ENCODE assay signal across 8 cellular contexts in genomic region chr12:9049520-9050133, GRCh38.
DNase-seq lines count a peak whose midpoint lies in the region; TF ChIP-seq lines count a peak whose summit lies in the region.

No MANE protein-coding gene starts in this region.

- no peak overlapping the region for H3K4me3 ChIP-seq in NB4 (ENCODE audit: low read depth, low read length)
- H3K4me3 ChIP-seq in astrocyte of the cerebellum (ENCODE audit: low read depth, low read length): no peak overlapping the region

- intact Hi-C loops in activated naive CD4-positive, alpha-beta T cell treated with anti-CD3 and anti-CD28 coated beads for 36 hours (cut with micrococcal nuclease): loop anchor here (1.0 kb wide), 7 partner anchors 99 to 505 kb away; no protein-coding TSS in a partner anchor

- CTCF ChIA-PET in activated naive CD4-positive, alpha-beta T cell treated with anti-CD3 and anti-CD28 coated beads for 36 hours (lab: Charles Lee): interaction anchor here (0.5 to 4.1 kb wide), 59 partner anchors 9 to 505 kb away, joined by 3 to 51 read pairs (median 4); partner anchors contain the start of genes A2ML1, KLRG1 and M6PR

- H3K27ac Mint-ChIP-seq in activated naive CD4-positive, alpha-beta T cell treated with anti-CD3 and anti-CD28 coated beads for 36 hours: no peak overlapping the region
- H3K27ac Mint-ChIP-seq in type B pancreatic cell: no peak overlapping the region

- in situ Hi-C loops in astrocyte of the cerebellum (cut with HindIII; ENCODE audit: low sequenced_read_pairs): no loop called here

- H3K36me3 Mint-ChIP-seq in activated naive CD4-positive, alpha-beta T cell treated with anti-CD3 and anti-CD28 coated beads for 36 hours (ENCODE audit: low read depth): no peaks in the 10 kb centered on the region
- peaks cover 6% of the 10 kb centered on the region for H3K36me3 Mint-ChIP-seq in type B pancreatic cell

- TF ChIP-seq POLR2A in NB4 (IDR thresholded peaks at IDR 0.05; ENCODE audit: extremely low read depth, insufficient read length): no peak

- no peaks in the 10 kb centered on the region for H3K27me3 Mint-ChIP-seq in activated naive CD4-positive, alpha-beta T cell treated with anti-CD3 and anti-CD28 coated beads for 36 hours (ENCODE audit: low read depth)
- H3K27me3 Mint-ChIP-seq in type B pancreatic cell: peaks cover 7% of the 10 kb centered on the region

- H3K9me3 Mint-ChIP-seq in activated naive CD4-positive, alpha-beta T cell treated with anti-CD3 and anti-CD28 coated beads for 36 hours: peaks cover 1% of the 10 kb centered on the region
- no peaks in the 10 kb centered on the region for H3K9me3 Mint-ChIP-seq in type B pancreatic cell

- no peak overlapping the region for H3K4me3 Mint-ChIP-seq in activated naive CD4-positive, alpha-beta T cell treated with anti-CD3 and anti-CD28 coated beads for 36 hours
- no peak overlapping the region for H3K4me3 Mint-ChIP-seq in type B pancreatic cell

- TF ChIP-seq CTCF in NB4 (IDR thresholded peaks at IDR 0.05; ENCODE audit: low read depth, low read length) (peak; percentile 22), astrocyte of the cerebellum (IDR thresholded peaks at IDR 0.05; ENCODE audit: low read depth, low read length, missing control alignments) (peak; percentile 47), type B pancreatic cell (conservative IDR thresholded peaks at IDR 0.05) (peak; percentile 80)

- DNase-seq in activated naive CD4-positive, alpha-beta T cell treated with anti-CD3 and anti-CD28 coated beads for 36 hours: peak; percentile 33
- DNase-seq in activated naive CD4-positive, alpha-beta T cell treated with Interleukin-2 at 50 U/mL for 16 hours: no peak
- peak; percentile 65 for DNase-seq in NB4 (ENCODE audit: low read depth)
- peak; percentile 41 for DNase-seq in astrocyte of the cerebellum (ENCODE audit: low read depth)
- peak; percentile 55 for DNase-seq in iris pigment epithelial cell (ENCODE audit: low read depth)
- no peak for DNase-seq in type B pancreatic cell (ENCODE audit: extremely low spot score, unreplicated experiment)
- DNase-seq in GM19240 (ENCODE audit: insufficient read length, low spot score): no peak
- DNase-seq in putamen (ENCODE audit: low spot score): no peak

- H3K4me1 Mint-ChIP-seq in activated naive CD4-positive, alpha-beta T cell treated with anti-CD3 and anti-CD28 coated beads for 36 hours (ENCODE audit: low read depth): peaks cover 11% of the 10 kb centered on the region
- no peaks in the 10 kb centered on the region for H3K4me1 Mint-ChIP-seq in type B pancreatic cell (ENCODE audit: unreplicated experiment)

Comparison
In these comparisons a context has a peak if more than half of its experiments do, and no peak if none do; other contexts are left out.
1. DNase-seq: peak in activated naive CD4-positive, alpha-beta T cell treated with anti-CD3 and anti-CD28 coated beads for 36 hours (single experiment), NB4 (single experiment), astrocyte of the cerebellum (single experiment) and iris pigment epithelial cell (single experiment); none in activated naive CD4-positive, alpha-beta T cell treated with Interleukin-2 at 50 U/mL for 16 hours (single experiment), type B pancreatic cell (single experiment), GM19240 (single experiment) and putamen (single experiment).
2. CTCF ChIP-seq: peak in every context shown above with its lines; median percentile 80 in type B pancreatic cell; 47 in astrocyte of the cerebellum; 22 in NB4.